ENCODE assay signal across 11 cellular contexts in the genomic region with DNA sequence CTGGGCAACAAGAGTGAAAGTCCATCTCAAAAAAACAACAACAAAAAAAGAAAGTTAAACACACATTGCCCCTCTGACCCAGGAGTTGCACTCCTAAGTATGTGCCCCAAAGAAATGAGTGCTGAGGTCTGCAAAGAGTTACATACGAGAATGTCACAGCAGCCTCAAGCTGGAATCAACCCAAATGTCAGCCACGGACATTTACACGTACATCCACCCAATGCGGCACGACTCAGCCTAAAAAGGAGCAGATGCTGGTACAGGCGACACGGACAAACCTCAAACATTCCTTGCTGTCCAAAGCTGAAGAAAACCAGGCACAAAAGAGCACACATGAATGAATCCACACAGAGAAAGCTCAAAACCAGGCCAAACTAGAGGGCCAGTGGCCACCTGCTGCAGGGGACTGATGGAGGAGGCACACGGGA. TPM values are rescaled to one million over a fixed set of nuclear protein-coding genes. Genes with fewer than 3 reads are reported as not detected.
DNase-seq lines count a peak whose midpoint lies in the region; ATAC-seq and TF ChIP-seq lines count a peak whose summit lies in the region.
"Had no signal": no experiment of that assay in that cellular context is flagged by ENCODE, and none has a peak within 500 bp of the region (broad histone marks: within the 10 kb centered on the region; RNA-seq: fewer than 3 reads in every experiment).

No MANE protein-coding gene starts in this region.

- no peak overlapping the region for H3K4me3 Mint-ChIP-seq in activated CD8-positive, alpha-beta T cell treated with anti-CD3 and anti-CD28 coated beads for 36 hours
- H3K4me3 Mint-ChIP-seq in activated CD8-positive, alpha-beta T cell treated with anti-CD3 and anti-CD28 coated beads, Interleukin-2, amount 10 ng/mL, durations not matched to agents 7 days and 5 days = no peak overlapping the region
- H3K4me3 Mint-ChIP-seq in activated T-helper 1 cell treated with anti-CD3 and anti-CD28 coated beads, Interleukin-12 subunit alpha, Interleukin-12 subunit beta, Interleukin-2, Interleukin-4 antibody, amounts not matched to agents 30 ng/mL and 10 ng/mL and 1 ng/mL, durations not matched to agents 14 hours and 24 hours and 36 hours = no peak overlapping the region

- no peak for DNase-seq in activated CD8-positive, alpha-beta T cell treated with anti-CD3 and anti-CD28 coated beads for 36 hours
- no peak for DNase-seq in activated CD8-positive, alpha-beta T cell treated with anti-CD3 and anti-CD28 coated beads, Interleukin-2, amount 10 ng/mL, durations not matched to agents 7 days and 5 days
- DNase-seq in activated T-helper 1 cell treated with anti-CD3 and anti-CD28 coated beads, Interleukin-12 subunit alpha, Interleukin-12 subunit beta, Interleukin-2, Interleukin-4 antibody, amounts not matched to agents 30 ng/mL and 10 ng/mL and 1 ng/mL, durations not matched to agents 14 hours and 24 hours and 36 hours (ENCODE audit: low spot score) = no peak
- DNase-seq in tibial artery (peak in 1 of 2 donors; percentile 47), NCI-H510A treated with DMSO at 0.1 percent for 48 hours (lab: John Stamatoyannopoulos, UW) (no peak), NAMALWA (ENCODE audit: low spot score) (no peak), SW480 (ENCODE audit: low spot score) (no peak)
- DNase-seq: activated naive CD4-positive, alpha-beta T cell; NCI-H1105; occipital lobe had no signal

- H3K9me3 Mint-ChIP-seq in activated CD8-positive, alpha-beta T cell treated with anti-CD3 and anti-CD28 coated beads for 36 hours = no peaks in the 10 kb centered on the region
- H3K9me3 Mint-ChIP-seq in activated CD8-positive, alpha-beta T cell treated with anti-CD3 and anti-CD28 coated beads, Interleukin-2, amount 10 ng/mL, durations not matched to agents 7 days and 5 days (ENCODE audit: insufficient read depth) = no peaks in the 10 kb centered on the region
- H3K9me3 Mint-ChIP-seq in activated T-helper 1 cell treated with anti-CD3 and anti-CD28 coated beads, Interleukin-12 subunit alpha, Interleukin-12 subunit beta, Interleukin-2, Interleukin-4 antibody, amounts not matched to agents 30 ng/mL and 10 ng/mL and 1 ng/mL, durations not matched to agents 14 hours and 24 hours and 36 hours = no peaks in the 10 kb centered on the region

- H3K36me3 Mint-ChIP-seq in activated CD8-positive, alpha-beta T cell treated with anti-CD3 and anti-CD28 coated beads for 36 hours (ENCODE audit: low read depth) = peaks cover 34% of the 10 kb centered on the region
- H3K36me3 Mint-ChIP-seq in activated CD8-positive, alpha-beta T cell treated with anti-CD3 and anti-CD28 coated beads, Interleukin-2, amount 10 ng/mL, durations not matched to agents 7 days and 5 days (ENCODE audit: low read depth) = peaks cover 29% of the 10 kb centered on the region
- peaks cover 22% of the 10 kb centered on the region for H3K36me3 Mint-ChIP-seq in activated T-helper 1 cell treated with anti-CD3 and anti-CD28 coated beads, Interleukin-12 subunit alpha, Interleukin-12 subunit beta, Interleukin-2, Interleukin-4 antibody, amounts not matched to agents 30 ng/mL and 10 ng/mL and 1 ng/mL, durations not matched to agents 14 hours and 24 hours and 36 hours (ENCODE audit: low read depth)

- no peak for TF ChIP-seq CTCF in activated CD8-positive, alpha-beta T cell treated with anti-CD3 and anti-CD28 coated beads for 36 hours (IDR thresholded peaks at IDR 0.05)
- TF ChIP-seq CTCF in liver (IDR thresholded peaks at IDR 0.05; ENCODE audit: low read depth, low read length, missing input control) (no peak), tibial artery (IDR thresholded peaks at IDR 0.05) (no peak)

- CTCF ChIA-PET in activated CD8-positive, alpha-beta T cell treated with anti-CD3 and anti-CD28 coated beads for 36 hours (lab: Charles Lee) = interaction anchor here (1.3 to 4.2 kb wide), 5 partner anchors 13 to 92 kb away, joined by 3 to 30 read pairs (median 13); no protein-coding TSS in a partner anchor
- CTCF ChIA-PET in activated CD8-positive, alpha-beta T cell treated with anti-CD3 and anti-CD28 coated beads, Interleukin-2, amount 10 ng/mL, durations not matched to agents 7 days and 5 days (lab: Charles Lee) = interaction anchor here (1.7 to 6.7 kb wide), 6 partner anchors 14 to 81 kb away, joined by 5 to 62 read pairs (median 16); no protein-coding TSS in a partner anchor

- H3K9me3 ChIP-seq in liver (ENCODE audit: control insufficient read depth in 4 of 4, low read length in 3 of 4) (no peaks in the 10 kb centered on the region), tibial artery (no peaks in the 10 kb centered on the region)

- H3K27ac ChIP-seq in liver (ENCODE audit: low read depth in 1 of 2, low read length in 2 of 2) (peak overlapping the region; percentile 90 to 91), tibial artery (peak overlapping the region; percentile 95 to 96)

- 28% methylated on average over 8 of the region's 8 CpGs for WGBS in liver

- H3K4me1 Mint-ChIP-seq in activated CD8-positive, alpha-beta T cell treated with anti-CD3 and anti-CD28 coated beads for 36 hours (ENCODE audit: low read depth) = peaks cover 90% of the 10 kb centered on the region
- H3K4me1 Mint-ChIP-seq in activated CD8-positive, alpha-beta T cell treated with anti-CD3 and anti-CD28 coated beads, Interleukin-2, amount 10 ng/mL, durations not matched to agents 7 days and 5 days (ENCODE audit: low read depth) = peaks cover 92% of the 10 kb centered on the region
- H3K4me1 Mint-ChIP-seq in activated T-helper 1 cell treated with anti-CD3 and anti-CD28 coated beads, Interleukin-12 subunit alpha, Interleukin-12 subunit beta, Interleukin-2, Interleukin-4 antibody, amounts not matched to agents 30 ng/mL and 10 ng/mL and 1 ng/mL, durations not matched to agents 14 hours and 24 hours and 36 hours (ENCODE audit: low read depth) = peaks cover 85% of the 10 kb centered on the region

- H3K4me3 ChIP-seq in liver (ENCODE audit: low read depth in 1 of 3, low read length in 3 of 3) = peak overlapping the region in 1 of 3 donors; percentile 25
- H3K4me3 ChIP-seq in tibial artery = peak overlapping the region in 1 of 2 donors; percentile 19

- H3K4me1 ChIP-seq in liver (ENCODE audit: control insufficient read depth in 4 of 4, insufficient read depth in 4 of 4, low read length in 3 of 4) = peaks cover 42 to 89% (median 69%) of the 10 kb centered on the region in 4 donors
- peaks cover 5 to 100% (median 95%) of the 10 kb centered on the region in 4 donors for H3K4me1 ChIP-seq in tibial artery

- H3K36me3 ChIP-seq in liver (ENCODE audit: control insufficient read depth in 4 of 4, insufficient read depth in 3 of 4, low read depth in 1 of 4, low read length in 3 of 4) = no peaks in the 10 kb centered on the region
- H3K36me3 ChIP-seq in tibial artery = peaks cover 0 to 9% (median 8%) of the 10 kb centered on the region in 3 donors

- TF ChIP-seq RAD21 in liver (IDR thresholded peaks at IDR 0.05) = peak in 1 of 2 donors; percentile 37

- no peak for ATAC-seq in activated CD8-positive, alpha-beta T cell treated with anti-CD3 and anti-CD28 coated beads for 36 hours
- ATAC-seq in activated CD8-positive, alpha-beta T cell treated with anti-CD3 and anti-CD28 coated beads, Interleukin-2, amount 10 ng/mL, durations not matched to agents 7 days and 5 days = no peak

- POLR2A ChIA-PET in activated CD8-positive, alpha-beta T cell treated with anti-CD3 and anti-CD28 coated beads for 36 hours (lab: Charles Lee) = interaction anchor here (1.2 to 6.4 kb wide), 4 partner anchors 11 to 58 kb away, joined by 3 to 57 read pairs (median 14); no protein-coding TSS in a partner anchor
- POLR2A ChIA-PET in activated CD8-positive, alpha-beta T cell treated with anti-CD3 and anti-CD28 coated beads, Interleukin-2, amount 10 ng/mL, durations not matched to agents 7 days and 5 days (lab: Charles Lee) = interaction anchor here (0.6 to 2.3 kb wide), 3 partner anchors 12 to 44 kb away, joined by 3 to 9 read pairs (median 3); no protein-coding TSS in a partner anchor

- peak overlapping the region; percentile 32 for H3K27ac Mint-ChIP-seq in activated CD8-positive, alpha-beta T cell treated with anti-CD3 and anti-CD28 coated beads for 36 hours
- H3K27ac Mint-ChIP-seq in activated CD8-positive, alpha-beta T cell treated with anti-CD3 and anti-CD28 coated beads, Interleukin-2, amount 10 ng/mL, durations not matched to agents 7 days and 5 days = no peak overlapping the region
- peak overlapping the region; percentile 2 for H3K27ac Mint-ChIP-seq in activated T-helper 1 cell treated with anti-CD3 and anti-CD28 coated beads, Interleukin-12 subunit alpha, Interleukin-12 subunit beta, Interleukin-2, Interleukin-4 antibody, amounts not matched to agents 30 ng/mL and 10 ng/mL and 1 ng/mL, durations not matched to agents 14 hours and 24 hours and 36 hours

- H3K9ac ChIP-seq in liver (ENCODE audit: low read depth in 1 of 2, low read length in 2 of 2) = peak overlapping the region; percentile 65 to 69

- H3K27me3 ChIP-seq in liver (ENCODE audit: control insufficient read depth in 4 of 4, insufficient read depth in 4 of 4, low read length in 3 of 4) (no peaks in the 10 kb centered on the region), tibial artery (no peaks in the 10 kb centered on the region)

- no peaks in the 10 kb centered on the region for H3K27me3 Mint-ChIP-seq in activated CD8-positive, alpha-beta T cell treated with anti-CD3 and anti-CD28 coated beads for 36 hours
- H3K27me3 Mint-ChIP-seq in activated CD8-positive, alpha-beta T cell treated with anti-CD3 and anti-CD28 coated beads, Interleukin-2, amount 10 ng/mL, durations not matched to agents 7 days and 5 days (ENCODE audit: low read depth) = no peaks in the 10 kb centered on the region
- H3K27me3 Mint-ChIP-seq in activated T-helper 1 cell treated with anti-CD3 and anti-CD28 coated beads, Interleukin-12 subunit alpha, Interleukin-12 subunit beta, Interleukin-2, Interleukin-4 antibody, amounts not matched to agents 30 ng/mL and 10 ng/mL and 1 ng/mL, durations not matched to agents 14 hours and 24 hours and 36 hours (ENCODE audit: insufficient read depth) = no peaks in the 10 kb centered on the region

- intact Hi-C loops in activated CD8-positive, alpha-beta T cell treated with anti-CD3 and anti-CD28 coated beads for 36 hours (cut with micrococcal nuclease) = no loop called here
- intact Hi-C loops in activated T-helper 1 cell treated with anti-CD3 and anti-CD28 coated beads, Interleukin-12 subunit alpha, Interleukin-12 subunit beta, Interleukin-2, Interleukin-4 antibody, amounts not matched to agents 30 ng/mL and 10 ng/mL and 1 ng/mL, durations not matched to agents 14 hours and 24 hours and 36 hours (cut with micrococcal nuclease) = no loop called here
- intact Hi-C loops in tibial artery (cut with DNase I; ENCODE audit: low total_unique reads) = no loop called here

TF ChIP-seq in liver, 16 proteins besides CTCF, POLR2A, EP300 and RAD21 (continues in another document):
- TF ChIP-seq FOXA2 (IDR thresholded peaks at IDR 0.05) = no peak

RNA-seq across cellular contexts. Expression of gene ECE1, which starts 46.8 kb away (rescaled TPM):
- total RNA-seq in activated CD8-positive, alpha-beta T cell treated with anti-CD3 and anti-CD28 coated beads for 36 hours = 100 to 1,000 TPM; 118 to 127 TPM
- total RNA-seq in activated CD8-positive, alpha-beta T cell treated with anti-CD3 and anti-CD28 coated beads, Interleukin-2, amount 10 ng/mL, durations not matched to agents 7 days and 5 days = 10 to 100 TPM; 70.9 to 72.5 TPM
- total RNA-seq in activated T-helper 1 cell treated with anti-CD3 and anti-CD28 coated beads, Interleukin-12 subunit alpha, Interleukin-12 subunit beta, Interleukin-2, Interleukin-4 antibody, amounts not matched to agents 30 ng/mL and 10 ng/mL and 1 ng/mL, durations not matched to agents 14 hours and 24 hours and 36 hours = 139 and 140 TPM in 2 replicates
- 10 to 100 TPM; 38.9 to 40.2 TPM for total RNA-seq in liver
- 10 to 100 TPM; 29.3 to 46.4 TPM for polyA plus RNA-seq in liver
